ENCODE assay signal across 9 cellular contexts in genomic region chr20:5000263-5001173, GRCh38. TPM values are rescaled to one million over a fixed set of nuclear protein-coding genes. Genes with fewer than 3 reads are reported as not detected.
DNase-seq lines count a peak whose midpoint lies in the region; ATAC-seq, FAIRE-seq and TF ChIP-seq lines count a peak whose summit lies in the region.
"Had no signal": no experiment of that assay in that cellular context is flagged by ENCODE, and none has a peak within 500 bp of the region (broad histone marks: within the 10 kb centered on the region; RNA-seq: fewer than 3 reads in every experiment).

No MANE protein-coding gene starts in this region.

- TF ChIP-seq CTCF in kidney (IDR thresholded peaks at IDR 0.05; ENCODE audit: borderline replicate concordance, extremely low read depth, insufficient read depth) = no peak

- peak overlapping the region; percentile 73 to 76 for H3K4me3 ChIP-seq in kidney (ENCODE audit: low read length in 2 of 2)

- H3K36me3 ChIP-seq in kidney (ENCODE audit: control insufficient read depth in 1 of 2, insufficient read depth in 2 of 2, low read length in 2 of 2) = no peaks in the 10 kb centered on the region

- intact Hi-C loops in kidney (cut with DNase I) = no loop called here

- H3K9ac ChIP-seq in kidney (ENCODE audit: low read length in 2 of 2) = peak overlapping the region; percentile 42 to 68

- H3K27ac ChIP-seq in kidney (ENCODE audit: low read depth in 2 of 2, low read length in 2 of 2) = no peak overlapping the region

- peaks cover 0 to 9% of the 10 kb centered on the region in 2 donors for H3K4me1 ChIP-seq in kidney (ENCODE audit: control insufficient read depth in 1 of 2, insufficient read depth in 1 of 2, low read depth in 1 of 2, low read length in 2 of 2)

- H3K9me3 ChIP-seq in kidney (ENCODE audit: control insufficient read depth in 1 of 2, low read length in 2 of 2) = no peaks in the 10 kb centered on the region

- DNase-seq in DMS153 treated with DMSO at 0.1 percent for 48 hours (lab: John Stamatoyannopoulos, UW; ENCODE audit: unreplicated experiment) (peak; percentile 6), DMS153 (lab: John Stamatoyannopoulos, UW) (no peak), T-helper 2 cell (peak; percentile 2 to 31 (median 11)), cerebellum (ENCODE audit: low spot score) (peak; percentile 77), kidney (peak; percentile 85)
- peak; percentile 6 for DNase-seq in stimulated activated CD4-positive, alpha-beta T cell treated with anti-CD3 and anti-CD28 coated beads, Interleukin-2, amount 100 ng/mL, for 4 hours (ENCODE audit: low read depth)

- no peak for FAIRE-seq in kidney (lab: Jason Lieb, UNC)
- FAIRE-seq: A204.1 had no signal

- ATAC-seq in HG03442 (IDR thresholded peaks at IDR 0.05; ENCODE audit: unreplicated experiment) = peak; percentile 18
- no peak for ATAC-seq in GM21717 (IDR thresholded peaks at IDR 0.05; ENCODE audit: unreplicated experiment)

RNA-seq across cellular contexts. Expression of gene SLC23A2, which starts 0.8 kb away (rescaled TPM):
- 47.6 TPM for total RNA-seq in cerebellum
- 20.5 TPM for total RNA-seq in kidney
- 4.8 TPM for polyA plus RNA-seq in kidney (ENCODE audit: insufficient read depth, low read depth, low replicate concordance)
